ENCODE assay signal across 8 cellular contexts in the genomic region with DNA sequence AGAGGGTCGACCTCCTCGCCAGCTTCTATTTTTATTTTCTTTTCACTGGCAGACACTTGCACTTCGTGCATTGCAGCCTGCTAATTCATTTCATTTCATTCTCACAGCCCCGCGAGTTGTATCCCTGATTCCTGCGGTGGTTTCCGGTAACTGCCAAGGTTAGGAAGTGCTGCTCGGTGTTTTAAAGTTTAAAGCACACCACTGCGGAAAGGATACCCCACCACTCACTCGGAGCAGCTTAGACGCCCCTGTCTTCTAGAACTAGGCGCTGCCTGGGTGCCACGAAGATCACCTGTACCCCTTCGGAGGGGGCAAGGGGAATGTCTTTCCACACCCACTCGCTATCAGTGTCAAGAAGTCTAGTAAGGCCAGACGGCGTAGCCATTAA. TPM values are rescaled to one million over a fixed set of nuclear protein-coding genes. Genes with fewer than 3 reads are reported as not detected.
DNase-seq lines count a peak whose midpoint lies in the region; ATAC-seq and TF ChIP-seq lines count a peak whose summit lies in the region.

No MANE protein-coding gene starts in this region.

- peaks cover 31% of the 10 kb centered on the region for H3K4me1 Mint-ChIP-seq in activated T-cell treated with anti-CD3 and anti-CD28 coated beads, Interleukin-2, amount 50 U/mL, for 24 hours (ENCODE audit: low read depth)
- peaks cover 27% of the 10 kb centered on the region for H3K4me1 Mint-ChIP-seq in progenitor cell of endocrine pancreas (ENCODE audit: low read depth)

- no peaks in the 10 kb centered on the region for H3K27me3 Mint-ChIP-seq in activated T-cell treated with anti-CD3 and anti-CD28 coated beads, Interleukin-2, amount 50 U/mL, for 24 hours
- no peaks in the 10 kb centered on the region for H3K27me3 Mint-ChIP-seq in progenitor cell of endocrine pancreas

- peak; percentile 1 for ATAC-seq in GM19455 (IDR thresholded peaks at IDR 0.05; ENCODE audit: unreplicated experiment)

- H3K27me3 ChIP-seq in BE2C = no peaks in the 10 kb centered on the region

- H3K36me3 ChIP-seq in BE2C = peaks cover 6% of the 10 kb centered on the region; the same call in 1 of the 2 replicates

- peaks cover 3% of the 10 kb centered on the region; the same call in 1 of the 2 replicates for H3K4me1 ChIP-seq in BE2C

- peak overlapping the region; percentile 94 for H3K4me3 Mint-ChIP-seq in activated T-cell treated with anti-CD3 and anti-CD28 coated beads, Interleukin-2, amount 50 U/mL, for 24 hours
- peak overlapping the region; percentile 95 for H3K4me3 Mint-ChIP-seq in progenitor cell of endocrine pancreas (ENCODE audit: low read depth)

- no peaks in the 10 kb centered on the region for H3K9me3 ChIP-seq in BE2C

- H3K4me3 ChIP-seq in BE2C (ENCODE audit: low read depth, low read length) (peak overlapping the region; percentile 64), foreskin fibroblast (ENCODE audit: low read depth in 1 of 2, low read length in 2 of 2) (peak overlapping the region; percentile 91 to 94)

- DNase-seq in BE2C (no peak), LHCN-M2 (ENCODE audit: low read depth) (peak; percentile 5), foreskin fibroblast (peak in 1 of 2 donors; percentile 28), progenitor cell of endocrine pancreas (ENCODE audit: low spot score, unreplicated experiment) (no peak), NCI-H2029 treated with DMSO at 0.1 percent for 48 hours (lab: John Stamatoyannopoulos, UW) (no peak), D341Med (ENCODE audit: low spot score) (no peak)
- DNase-seq in activated T-cell treated with anti-CD3 and anti-CD28 coated beads, Interleukin-2, amount 50 U/mL, for 24 hours = no peak

- H3K36me3 Mint-ChIP-seq in activated T-cell treated with anti-CD3 and anti-CD28 coated beads, Interleukin-2, amount 50 U/mL, for 24 hours (ENCODE audit: low read depth) = peaks cover 36% of the 10 kb centered on the region
- H3K36me3 Mint-ChIP-seq in progenitor cell of endocrine pancreas (ENCODE audit: insufficient read depth) = peaks cover 5% of the 10 kb centered on the region

- TF ChIP-seq CTCF in BE2C (IDR thresholded peaks at IDR 0.05; ENCODE audit: low read depth, low read length) (no peak), foreskin fibroblast (IDR thresholded peaks at IDR 0.05; ENCODE audit: low read depth, low read length) (no peak), progenitor cell of endocrine pancreas (IDR thresholded peaks at IDR 0.05; ENCODE audit: unreplicated experiment) (no peak)

- no peaks in the 10 kb centered on the region for H3K9me3 Mint-ChIP-seq in activated T-cell treated with anti-CD3 and anti-CD28 coated beads, Interleukin-2, amount 50 U/mL, for 24 hours
- H3K9me3 Mint-ChIP-seq in progenitor cell of endocrine pancreas (ENCODE audit: low read depth) = no peaks in the 10 kb centered on the region

- H3K27ac Mint-ChIP-seq in activated T-cell treated with anti-CD3 and anti-CD28 coated beads, Interleukin-2, amount 50 U/mL, for 24 hours = peak overlapping the region; percentile 93
- H3K27ac Mint-ChIP-seq in progenitor cell of endocrine pancreas = peak overlapping the region; percentile 91

RNA-seq across cellular contexts. Expression of a gene that starts 0.5 kb away (rescaled TPM):
- 13.2 TPM for polyA plus RNA-seq in BE2C (2012; ENCODE audit: insufficient read depth, insufficient read length, low read depth)
- 24.9 and 32.4 TPM in 2 replicates for total RNA-seq in LHCN-M2 (2014; rRNA removed)
- polyA plus RNA-seq in LHCN-M2 (2012) = 13.9 TPM
- total RNA-seq in progenitor cell of endocrine pancreas = 28.0 and 28.4 TPM in 2 replicates

RNA-seq across cellular contexts. Expression of a gene that starts 40.2 kb away (rescaled TPM):
- polyA plus RNA-seq in BE2C (2012; ENCODE audit: insufficient read depth, insufficient read length, low read depth) = 16.1 TPM
- total RNA-seq in LHCN-M2 (2014; rRNA removed) = 32.3 and 38.6 TPM in 2 replicates
- polyA plus RNA-seq in LHCN-M2 (2012) = 11.0 TPM
- total RNA-seq in progenitor cell of endocrine pancreas = 18.1 and 19.6 TPM in 2 replicates
